In genomic region chr14:68775614-68776126, GRCh38 we compare ENCODE assay signal across 13 cellular contexts. TPM values are rescaled to one million over a fixed set of nuclear protein-coding genes. Genes with fewer than 3 reads are reported as not detected.
DNase-seq lines count a peak whose midpoint lies in the region; ATAC-seq and TF ChIP-seq lines count a peak whose summit lies in the region.
"Had no signal": no experiment of that assay in that cellular context is flagged by ENCODE, and none has a peak within 500 bp of the region (broad histone marks: within the 10 kb centered on the region; RNA-seq: fewer than 3 reads in every experiment).

No MANE protein-coding gene starts in this region.

- H3K4me1 ChIP-seq in upper lobe of right lung: peaks cover 50% of the 10 kb centered on the region
- peaks cover 38 to 55% (median 43%) of the 10 kb centered on the region in 4 donors for H3K4me1 ChIP-seq in esophagus muscularis mucosa

- H3K36me3 Mint-ChIP-seq in activated naive CD4-positive, alpha-beta T cell treated with anti-CD3 and anti-CD28 coated beads, Interleukin-2, amount 50 U/mL, for 24 hours: peaks cover 3% of the 10 kb centered on the region
- H3K36me3 Mint-ChIP-seq in activated T-cell treated with anti-CD3 and anti-CD28 coated beads, Interleukin-2, amount 50 U/mL, for 4 hours (ENCODE audit: insufficient read depth): peaks cover 2% of the 10 kb centered on the region

- peak overlapping the region; percentile 8 for H3K27ac Mint-ChIP-seq in activated naive CD4-positive, alpha-beta T cell treated with anti-CD3 and anti-CD28 coated beads, Interleukin-2, amount 50 U/mL, for 24 hours
- H3K27ac Mint-ChIP-seq: B cell had no signal

- TF ChIP-seq EP300 in esophagus muscularis mucosa (IDR thresholded peaks at IDR 0.05): no peak

- no peaks in the 10 kb centered on the region for H3K9me3 ChIP-seq in upper lobe of right lung
- peaks cover 0 to 5% (median 0%) of the 10 kb centered on the region in 4 donors for H3K9me3 ChIP-seq in esophagus muscularis mucosa

- no peaks in the 10 kb centered on the region for H3K27me3 Mint-ChIP-seq in activated naive CD4-positive, alpha-beta T cell treated with anti-CD3 and anti-CD28 coated beads, Interleukin-2, amount 50 U/mL, for 24 hours
- H3K27me3 Mint-ChIP-seq in activated T-cell treated with anti-CD3 and anti-CD28 coated beads, Interleukin-2, amount 50 U/mL, for 4 hours (ENCODE audit: low read depth): no peaks in the 10 kb centered on the region
- H3K27me3 Mint-ChIP-seq: B cell had no signal

- H3K9me3 Mint-ChIP-seq in activated naive CD4-positive, alpha-beta T cell treated with anti-CD3 and anti-CD28 coated beads, Interleukin-2, amount 50 U/mL, for 24 hours: no peaks in the 10 kb centered on the region
- H3K9me3 Mint-ChIP-seq in activated T-cell treated with anti-CD3 and anti-CD28 coated beads, Interleukin-2, amount 50 U/mL, for 4 hours: no peaks in the 10 kb centered on the region

- TF ChIP-seq CTCF in NB4 (IDR thresholded peaks at IDR 0.05; ENCODE audit: low read depth, low read length) (peak; percentile 26), upper lobe of right lung (IDR thresholded peaks at IDR 0.05) (no peak), esophagus muscularis mucosa (IDR thresholded peaks at IDR 0.05) (no peak)

- H3K27ac ChIP-seq in epithelial cell of prostate: peak overlapping the region; percentile 60
- no peak overlapping the region for H3K27ac ChIP-seq in upper lobe of right lung
- no peak overlapping the region for H3K27ac ChIP-seq in esophagus muscularis mucosa (replicated peaks in 1 of 4)
- H3K27ac ChIP-seq: SK-N-MC had no signal

- no peaks in the 10 kb centered on the region for H3K27me3 ChIP-seq in upper lobe of right lung
- no peaks in the 10 kb centered on the region for H3K27me3 ChIP-seq in esophagus muscularis mucosa
- H3K27me3 ChIP-seq: MG63 had no signal

- TF ChIP-seq POLR2A in NB4 (IDR thresholded peaks at IDR 0.05; ENCODE audit: extremely low read depth, insufficient read length) (no peak), esophagus muscularis mucosa (IDR thresholded peaks at IDR 0.05; ENCODE audit: low read depth) (no peak)

- intact Hi-C loops in upper lobe of right lung (cut with DNase I): no loop called here
- intact Hi-C loops in esophagus muscularis mucosa (cut with DNase I): loop anchor here (5.0 kb wide), 1 partner anchor 88 kb away; no protein-coding TSS in a partner anchor

- H3K36me3 ChIP-seq in upper lobe of right lung (no peaks in the 10 kb centered on the region), esophagus muscularis mucosa (no peaks in the 10 kb centered on the region)
- H3K36me3 ChIP-seq: MG63 had no signal

- H3K4me3 ChIP-seq in NB4 (ENCODE audit: low read depth, low read length): no peak overlapping the region
- H3K4me3 ChIP-seq in upper lobe of right lung: no peak overlapping the region
- H3K4me3 ChIP-seq in esophagus muscularis mucosa: no peak overlapping the region
- H3K4me3 ChIP-seq: MG63, SK-N-MC had no signal

- DNase-seq in activated naive CD4-positive, alpha-beta T cell (lab: John Stamatoyannopoulos, UW): no peak
- DNase-seq in NB4 (ENCODE audit: low read depth): peak; percentile 34
- no peak for DNase-seq in epithelial cell of prostate (ENCODE audit: low read depth, low spot score)
- DNase-seq in upper lobe of right lung: peak; percentile 21
- no peak for DNase-seq in activated T-cell treated with anti-CD3 and anti-CD28 coated beads, Interleukin-2, amount 50 U/mL, for 4 hours
- no peak for DNase-seq in esophagus muscularis mucosa (ENCODE audit: extremely low spot score)
- DNase-seq: activated CD4-positive, alpha-beta T cell treated with anti-CD3 and anti-CD28 coated beads, Interleukin-2, amount 50 U/mL, for 4 hours; NCI-H510A treated with DMSO at 0.1 percent for 48 hours had no signal

- peaks cover 84% of the 10 kb centered on the region for H3K4me1 Mint-ChIP-seq in activated naive CD4-positive, alpha-beta T cell treated with anti-CD3 and anti-CD28 coated beads, Interleukin-2, amount 50 U/mL, for 24 hours
- peaks cover 75% of the 10 kb centered on the region for H3K4me1 Mint-ChIP-seq in activated T-cell treated with anti-CD3 and anti-CD28 coated beads, Interleukin-2, amount 50 U/mL, for 4 hours (ENCODE audit: low read depth)

- WGBS in esophagus muscularis mucosa: 87% methylated on average over 6 of the region's 6 CpGs

- H3K4me3 Mint-ChIP-seq in activated naive CD4-positive, alpha-beta T cell treated with anti-CD3 and anti-CD28 coated beads, Interleukin-2, amount 50 U/mL, for 24 hours: no peak overlapping the region
- no peak overlapping the region for H3K4me3 Mint-ChIP-seq in activated T-cell treated with anti-CD3 and anti-CD28 coated beads, Interleukin-2, amount 50 U/mL, for 4 hours
- H3K4me3 Mint-ChIP-seq: B cell had no signal

- ATAC-seq in upper lobe of right lung (no peak), GM19395 (IDR thresholded peaks at IDR 0.05; ENCODE audit: unreplicated experiment) (no peak)
- no peak for ATAC-seq in activated T-cell treated with anti-CD3 and anti-CD28 coated beads, Interleukin-2, amount 50 U/mL, for 4 hours

RNA-seq across cellular contexts. Expression of gene ZFP36L1, which starts 17.2 kb away (rescaled TPM):
- total RNA-seq in upper lobe of right lung: 187 TPM
- 100 to 1,000 TPM; 179 to 242 (median 210) TPM for total RNA-seq in activated T-cell treated with anti-CD3 and anti-CD28 coated beads, Interleukin-2, amount 50 U/mL, for 4 hours
- 100 to 1,000 TPM; 191 to 704 (median 444) TPM for total RNA-seq in esophagus muscularis mucosa

Comparison
In these comparisons a context has a peak if more than half of its experiments do, and no peak if none do; other contexts are left out.
1. DNase-seq: peak in NB4 (single experiment) and upper lobe of right lung (single experiment); none in activated naive CD4-positive, alpha-beta T cell (0 of 4), epithelial cell of prostate (single experiment), activated T-cell treated with anti-CD3 and anti-CD28 coated beads, Interleukin-2, amount 50 U/mL, for 4 hours (single experiment) and esophagus muscularis mucosa (single experiment).